ENCODE assay signal across 18 cellular contexts in genomic region chr13:112731667-112732616, GRCh38. TPM values are rescaled to one million over a fixed set of nuclear protein-coding genes. Genes with fewer than 3 reads are reported as not detected.
A peak's percentile ranks its signal among the peaks of the same experiment; 100 is the strongest.
DNase-seq lines count a peak whose midpoint lies in the region; ATAC-seq, FAIRE-seq and TF ChIP-seq lines count a peak whose summit lies in the region.
"Had no signal": no experiment of that assay in that cellular context is flagged by ENCODE, and none has a peak within 500 bp of the region (broad histone marks: within the 10 kb centered on the region; RNA-seq: fewer than 3 reads in every experiment).

No MANE protein-coding gene starts in this region.

- FAIRE-seq in urothelium cell line (lab: Jason Lieb, UNC): peak; percentile 93
- FAIRE-seq: G401.6 had no signal

- H3K27me3 ChIP-seq in heart left ventricle (no peaks in the 10 kb centered on the region), esophagus muscularis mucosa (no peaks in the 10 kb centered on the region)

- intact Hi-C loops in heart left ventricle (cut with DNase I): no loop called here
- intact Hi-C loops in left cardiac atrium (cut with DNase I): loop anchor here in 1 of 2 donors (2.0 kb wide), 1 partner anchor 39 kb away; no protein-coding TSS in a partner anchor
- intact Hi-C loops in esophagus muscularis mucosa (cut with DNase I): no loop called here

- H3K27ac Mint-ChIP-seq in WTC11: peak overlapping the region; percentile 100
- H3K27ac Mint-ChIP-seq in nephron progenitor cell: peak overlapping the region; percentile 66

- H3K36me3 Mint-ChIP-seq in WTC11 (no peaks in the 10 kb centered on the region), nephron progenitor cell (ENCODE audit: low read depth) (peaks cover 3% of the 10 kb centered on the region)
- H3K36me3 Mint-ChIP-seq: CD8-positive, alpha-beta memory T cell had no signal

- peaks cover 94% of the 10 kb centered on the region for H3K4me1 Mint-ChIP-seq in WTC11
- peaks cover 65% of the 10 kb centered on the region for H3K4me1 Mint-ChIP-seq in nephron progenitor cell

- POLR2A ChIA-PET in WTC11 (lab: Charles Lee): no interaction called here

- TF ChIP-seq CTCF in heart left ventricle (IDR thresholded peaks at IDR 0.05) (no peak), WTC11 (IDR thresholded peaks at IDR 0.05) (no peak), nephron progenitor cell (IDR thresholded peaks at IDR 0.05) (no peak), esophagus muscularis mucosa (IDR thresholded peaks at IDR 0.05) (no peak)

- no peak for TF ChIP-seq POLR2A in heart left ventricle (IDR thresholded peaks at IDR 0.05)
- no peak for TF ChIP-seq POLR2A in esophagus muscularis mucosa (IDR thresholded peaks at IDR 0.05; ENCODE audit: low read depth)

- H3K27ac ChIP-seq in heart left ventricle: peak overlapping the region in 8 of 12 donors; percentile 76 to 95 (median 92)
- no peak overlapping the region for H3K27ac ChIP-seq in esophagus muscularis mucosa (replicated peaks in 1 of 4)

- H3K4me1 ChIP-seq in heart left ventricle (peaks cover 2 to 77% (median 25%) of the 10 kb centered on the region in 12 donors), esophagus muscularis mucosa (peaks cover 0 to 24% (median 3%) of the 10 kb centered on the region in 4 donors)

- H3K4me3 Mint-ChIP-seq in WTC11: no peak overlapping the region; the same call in 1 of the 2 replicates
- no peak overlapping the region for H3K4me3 Mint-ChIP-seq in nephron progenitor cell
- H3K4me3 Mint-ChIP-seq: CD8-positive, alpha-beta memory T cell had no signal

- no peak for TF ChIP-seq EP300 in esophagus muscularis mucosa (IDR thresholded peaks at IDR 0.05)

- no peak for DNase-seq in heart left ventricle
- no peak for DNase-seq in left cardiac atrium
- DNase-seq in WTC11 (ENCODE audit: low spot score): no peak
- DNase-seq in nephron progenitor cell: no peak
- no peak for DNase-seq in urothelium cell line (ENCODE audit: low spot score)
- DNase-seq in esophagus muscularis mucosa (ENCODE audit: extremely low spot score): no peak
- DNase-seq in DMS79 treated with DMSO at 0.1 percent for 48 hours (lab: John Stamatoyannopoulos, UW): no peak
- DNase-seq: CD8-positive, alpha-beta memory T cell; DND-41; KG1; NCI-H1436; NCI-H2029; NCI-H2171; NCI-H446; OCI-M1; RPMI8226 had no signal

- ATAC-seq in heart left ventricle: no peak
- ATAC-seq in left cardiac atrium: no peak
- ATAC-seq in WTC11: no peak
- ATAC-seq in HG03135 (IDR thresholded peaks at IDR 0.05; ENCODE audit: unreplicated experiment): no peak

- 92 to 97% (median 93%) methylated on average over 17 to 20 of the region's 20 CpGs for WGBS in heart left ventricle, 4 donors
- WGBS in esophagus muscularis mucosa: 94% methylated on average over 20 of the region's 20 CpGs

- H3K27me3 Mint-ChIP-seq in WTC11 (ENCODE audit: low read depth) (no peaks in the 10 kb centered on the region), nephron progenitor cell (ENCODE audit: low read depth, poor library complexity) (peaks cover 5% of the 10 kb centered on the region)
- H3K27me3 Mint-ChIP-seq: CD8-positive, alpha-beta memory T cell had no signal

- H3K4me3 ChIP-seq in heart left ventricle: no peak overlapping the region
- H3K4me3 ChIP-seq in esophagus muscularis mucosa: no peak overlapping the region

- CTCF ChIA-PET in WTC11 (lab: Charles Lee): interaction anchor here (1.8 to 1.9 kb wide), 2 partner anchors 20 to 143 kb away, joined by 5 to 6 read pairs; no protein-coding TSS in a partner anchor

- H3K9me3 Mint-ChIP-seq in WTC11 (no peaks in the 10 kb centered on the region), nephron progenitor cell (no peaks in the 10 kb centered on the region)
- H3K9me3 Mint-ChIP-seq: CD8-positive, alpha-beta memory T cell had no signal

- H3K9me3 ChIP-seq in heart left ventricle: no peaks in the 10 kb centered on the region
- H3K9me3 ChIP-seq in esophagus muscularis mucosa: no peaks in the 10 kb centered on the region

- H3K36me3 ChIP-seq in heart left ventricle (no peaks in the 10 kb centered on the region), esophagus muscularis mucosa (peaks cover 0 to 3% (median 0%) of the 10 kb centered on the region in 4 donors)

TF ChIP-seq in WTC11, 78 proteins besides CTCF, POLR2A, EP300 and RAD21:
- TF ChIP-seq STAT6 (CRISPR knock-in tag; conservative IDR thresholded peaks at IDR 0.05; ENCODE audit: low read depth) (no peak), ELF4 (CRISPR knock-in tag; IDR thresholded peaks at IDR 0.05; ENCODE audit: low read depth) (no peak), ATF2 (CRISPR knock-in tag; IDR thresholded peaks at IDR 0.05; ENCODE audit: borderline replicate concordance, low read depth) (no peak), ZNF121 (CRISPR knock-in tag; IDR thresholded peaks at IDR 0.05) (no peak), SP1 (CRISPR knock-in tag; conservative IDR thresholded peaks at IDR 0.05) (no peak), USF2 (CRISPR knock-in tag; IDR thresholded peaks at IDR 0.05) (no peak), PREB (CRISPR knock-in tag; IDR thresholded peaks at IDR 0.05; ENCODE audit: borderline replicate concordance) (no peak)

RNA-seq across cellular contexts. Expression of gene ATP11A, which starts 42.1 kb away (rescaled TPM):
- total RNA-seq in heart left ventricle (100 to 1,000 TPM in 5 of 9 donors, 10 to 100 TPM in 4; 51.4 to 146 (median 110) TPM), left cardiac atrium (10 to 100 TPM; 58.5 to 69.9 TPM), WTC11 (2021) (100 to 133 TPM (median 126 TPM) in 3 replicates), esophagus muscularis mucosa (10 to 100 TPM; 11.2 to 27.8 (median 14.3) TPM)
- polyA plus RNA-seq in heart left ventricle: 10 to 100 TPM; 20.5 to 91.2 TPM

Comparison
In these comparisons a context has a peak if more than half of its experiments do, and no peak if none do; other contexts are left out.
1. H3K27ac ChIP-seq: peak in heart left ventricle (8 of 12); none in esophagus muscularis mucosa (0 of 4).